In the genomic region with DNA sequence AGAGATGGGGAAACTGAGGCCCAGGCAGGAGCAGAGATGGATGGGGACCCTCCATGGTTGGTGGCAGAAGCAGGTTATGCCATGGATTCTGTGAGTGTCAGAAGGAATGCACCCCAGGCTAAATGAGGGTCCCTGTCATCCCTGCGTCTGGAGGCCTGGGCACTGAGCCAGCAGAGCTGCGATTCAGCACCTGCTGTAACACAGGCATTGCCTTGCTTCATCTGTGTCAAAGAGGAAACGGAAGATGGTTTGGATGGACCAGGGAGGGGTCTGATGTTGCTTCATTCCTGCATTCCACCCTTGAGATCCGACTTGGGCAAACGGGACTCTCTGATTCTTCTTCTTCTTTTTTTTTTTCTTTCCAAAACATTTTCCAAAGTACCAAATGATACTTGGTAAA, we compare ENCODE assay signal across 13 cellular contexts. TPM values are rescaled to one million over a fixed set of nuclear protein-coding genes. Genes with fewer than 3 reads are reported as not detected.
A peak's percentile ranks its signal among the peaks of the same experiment; 100 is the strongest.
DNase-seq lines count a peak whose midpoint lies in the region; ATAC-seq, FAIRE-seq and TF ChIP-seq lines count a peak whose summit lies in the region.
"Had no signal": no experiment of that assay in that cellular context is flagged by ENCODE, and none has a peak within 500 bp of the region (broad histone marks: within the 10 kb centered on the region; RNA-seq: fewer than 3 reads in every experiment).

No MANE protein-coding gene starts in this region.

- H3K14ac ChIP-seq in mesenchymal stem cell (ENCODE audit: low read length in 2 of 2), result peak overlapping the region in 1 of 2 experiments; percentile 71

- H2BK120ac ChIP-seq in mesenchymal stem cell (ENCODE audit: low read depth, low read length), result no peak overlapping the region

- peaks cover 6 to 16% of the 10 kb centered on the region in 2 experiments for H3K27me3 ChIP-seq in mesenchymal stem cell (ENCODE audit: control insufficient read depth in 1 of 2, insufficient read depth in 1 of 2, low read length in 2 of 2)

- H3K4me2 ChIP-seq in mesenchymal stem cell (ENCODE audit: low read length, poor library complexity, severe bottlenecking), result no peak overlapping the region

- no peak overlapping the region for H3K27ac ChIP-seq in mesenchymal stem cell (ENCODE audit: low read length, poor library complexity, severe bottlenecking)

- H3K4ac ChIP-seq in mesenchymal stem cell (ENCODE audit: low read depth in 1 of 2, low read length in 2 of 2), result no peak overlapping the region

- H3K36me3 Mint-ChIP-seq in WTC11, result no peaks in the 10 kb centered on the region

- peaks cover 8% of the 10 kb centered on the region; the same call in 1 of the 2 replicates for H3K9me3 Mint-ChIP-seq in WTC11

- DNase-seq in Daoy (ENCODE audit: low read depth), result peak; percentile 49
- peak; percentile 20 for DNase-seq in NCI-H146 treated with DMSO at 0.1 percent for 48 hours (lab: John Stamatoyannopoulos, UW; ENCODE audit: unreplicated experiment)
- DNase-seq in WTC11 (ENCODE audit: low spot score), result no peak
- DNase-seq in mucosa of descending colon, result no peak
- no peak for DNase-seq in mesenchymal stem cell
- DNase-seq in D721Med (ENCODE audit: insufficient read length, low spot score), result no peak
- DNase-seq: activated CD4-positive, alpha-beta T cell treated with anti-CD3 and anti-CD28 coated beads for 48 hours; amniotic stem cell; stimulated activated CD4-positive, alpha-beta T cell treated with anti-CD3 and anti-CD28 coated beads, Interleukin-4, amount 100 ng/mL, for 1 hour had no signal

- H3K36me3 ChIP-seq in mucosa of descending colon (ENCODE audit: low read depth), result no peaks in the 10 kb centered on the region
- no peaks in the 10 kb centered on the region for H3K36me3 ChIP-seq in mesenchymal stem cell (ENCODE audit: control insufficient read depth in 1 of 2, insufficient read depth in 2 of 2, low read depth in 1 of 2, low read length in 2 of 2)

- H3K4me3 ChIP-seq in mucosa of descending colon (no peak overlapping the region), mesenchymal stem cell (ENCODE audit: insufficient read depth in 1 of 2, low read depth in 1 of 2, low read length in 2 of 2) (no peak overlapping the region)

- H4K91ac ChIP-seq in mesenchymal stem cell (ENCODE audit: low read length), result no peak overlapping the region

- CTCF ChIA-PET in WTC11 (lab: Charles Lee), result no interaction called here

- H3K27ac Mint-ChIP-seq in WTC11, result no peak overlapping the region

- H2BK12ac ChIP-seq in mesenchymal stem cell (ENCODE audit: low read length in 2 of 2), result no peak overlapping the region

- H3K9ac ChIP-seq in mesenchymal stem cell (ENCODE audit: low read length), result no peak overlapping the region

- TF ChIP-seq CTCF in WTC11 (IDR thresholded peaks at IDR 0.05) (no peak), mucosa of descending colon (IDR thresholded peaks at IDR 0.05) (no peak), D721Med (IDR thresholded peaks at IDR 0.05; ENCODE audit: insufficient read depth, missing control alignments) (no peak)

- no peak overlapping the region for H4K8ac ChIP-seq in mesenchymal stem cell (ENCODE audit: low read length)

- H3K23ac ChIP-seq in mesenchymal stem cell (ENCODE audit: low read length in 2 of 2), result no peak overlapping the region

- no peak overlapping the region for H2BK15ac ChIP-seq in mesenchymal stem cell (ENCODE audit: low read depth, poor library complexity, severe bottlenecking)

- peaks cover 19% of the 10 kb centered on the region for H3K27me3 Mint-ChIP-seq in WTC11 (ENCODE audit: low read depth)

- no peak overlapping the region for H3K18ac ChIP-seq in mesenchymal stem cell (ENCODE audit: low read depth in 1 of 2, low read length in 2 of 2)

- H3K4me1 ChIP-seq in mucosa of descending colon (ENCODE audit: low read depth) (no peaks in the 10 kb centered on the region), mesenchymal stem cell (ENCODE audit: control insufficient read depth, insufficient read depth, low read depth, low read length) (peaks cover 5% of the 10 kb centered on the region)

- no peak overlapping the region for H2BK5ac ChIP-seq in mesenchymal stem cell (ENCODE audit: low read depth, low read length, poor library complexity, severe bottlenecking)

- WGBS in mesenchymal stem cell, result 79% methylated on average over 5 of the region's 5 CpGs

- no peak for FAIRE-seq in D721Med (lab: Jason Lieb, UNC)
- FAIRE-seq: frontal cortex, urothelium cell line had no signal

- no peak overlapping the region for H2AK5ac ChIP-seq in mesenchymal stem cell (ENCODE audit: low read length, severe bottlenecking)

- peaks cover 5% of the 10 kb centered on the region; the same call in 1 of the 2 replicates for H3K4me1 Mint-ChIP-seq in WTC11

- no peaks in the 10 kb centered on the region for H3K79me1 ChIP-seq in mesenchymal stem cell (replicated peaks; ENCODE audit: low read length, poor library complexity, severe bottlenecking)

- intact Hi-C loops in mucosa of descending colon (cut with DNase I, micrococcal nuclease), result no loop called here

- H3K9me3 ChIP-seq in mucosa of descending colon, result no peaks in the 10 kb centered on the region
- H3K9me3 ChIP-seq in mesenchymal stem cell (ENCODE audit: control insufficient read depth, low read length), result no peaks in the 10 kb centered on the region

- no peak overlapping the region for H3K4me3 Mint-ChIP-seq in WTC11

- H2AFZ ChIP-seq in mesenchymal stem cell (ENCODE audit: low read depth, low read length), result no peak overlapping the region

- ATAC-seq in WTC11 (no peak), mucosa of descending colon (peak; percentile 15), HG03432 (IDR thresholded peaks at IDR 0.05; ENCODE audit: unreplicated experiment) (no peak), GM19395 (IDR thresholded peaks at IDR 0.05; ENCODE audit: unreplicated experiment) (no peak)

- POLR2A ChIA-PET in WTC11 (lab: Charles Lee), result no interaction called here

TF ChIP-seq in WTC11, 78 proteins besides CTCF, POLR2A, EP300 and RAD21:
- TF ChIP-seq GABPB1 (CRISPR knock-in tag; IDR thresholded peaks at IDR 0.05), result peak; percentile 99
- TF ChIP-seq ESRRA (CRISPR knock-in tag; IDR thresholded peaks at IDR 0.05; ENCODE audit: borderline replicate concordance), result no peak
TF ChIP-seq in WTC11: peak in this region for 1.

RNA-seq across cellular contexts. Expression of a gene that starts 1.2 kb away (rescaled TPM):
- not detected in 2 replicates for total RNA-seq in Daoy (2014; rRNA removed; shearing (Covaris generic))
- total RNA-seq in WTC11 (2021), result 0.18 to 0.32 TPM (median 0.28 TPM) in 3 replicates
- 10 to 100 TPM in 1 of 3 donors, 1 to 10 TPM in 2; 5.1 to 13.5 (median 7.9) TPM for total RNA-seq in mucosa of descending colon
- 0.33 TPM for polyA plus RNA-seq in mesenchymal stem cell (2013, experiment 1 of 2)
- polyA plus RNA-seq in mesenchymal stem cell (2013, experiment 2 of 2), result 0.33 TPM

RNA-seq across cellular contexts. Expression of a gene that starts 21.2 kb away (rescaled TPM):
- 0.17 TPM in 1 of 2 replicates, not detected in the other for total RNA-seq in Daoy (2014; rRNA removed; shearing (Covaris generic))
- total RNA-seq in WTC11 (2021), result 0.09 to 0.22 TPM (median 0.14 TPM) in 3 replicates
- 1 to 10 TPM in 2 of 3 donors, under 1 TPM in 1; 0.29 to 1.6 (median 1.4) TPM for total RNA-seq in mucosa of descending colon
- not detected for polyA plus RNA-seq in mesenchymal stem cell (2013, experiment 1 of 2)
- not detected for polyA plus RNA-seq in mesenchymal stem cell (2013, experiment 2 of 2)

RNA-seq across cellular contexts. Expression of a gene that starts 36.1 kb away (rescaled TPM):
- total RNA-seq in Daoy (2014; rRNA removed; shearing (Covaris generic)), result 3.5 and 6.0 TPM in 2 replicates
- 7.0 to 8.1 TPM (median 7.3 TPM) in 3 replicates for total RNA-seq in WTC11 (2021)
- total RNA-seq in mucosa of descending colon, result 10 to 100 TPM; 14.7 to 28.9 (median 16.7) TPM
- 10.7 TPM for polyA plus RNA-seq in mesenchymal stem cell (2013, experiment 1 of 2)
- polyA plus RNA-seq in mesenchymal stem cell (2013, experiment 2 of 2), result 11.4 TPM

RNA-seq across cellular contexts. Expression of a gene that starts 38.3 kb away (rescaled TPM):
- 29.7 and 30.5 TPM in 2 replicates for total RNA-seq in Daoy (2014; rRNA removed; shearing (Covaris generic))
- 35.6 to 36.5 TPM (median 35.6 TPM) in 3 replicates for total RNA-seq in WTC11 (2021)
- 10 to 100 TPM in 2 of 3 donors, 1 to 10 TPM in 1; 8.7 to 12.3 (median 11.0) TPM for total RNA-seq in mucosa of descending colon
- polyA plus RNA-seq in mesenchymal stem cell (2013, experiment 1 of 2), result 5.8 TPM
- polyA plus RNA-seq in mesenchymal stem cell (2013, experiment 2 of 2), result 5.7 TPM

RNA-seq across cellular contexts. Expression of a gene that starts 54.5 kb away (rescaled TPM):
- total RNA-seq in Daoy (2014; rRNA removed; shearing (Covaris generic)), result 8.0 and 8.6 TPM in 2 replicates
- total RNA-seq in WTC11 (2021) (30.4 to 37.7 TPM (median 33.0 TPM) in 3 replicates), mucosa of descending colon (10 to 100 TPM; 33.3 to 46.9 (median 38.7) TPM)
- polyA plus RNA-seq in mesenchymal stem cell (2013, experiment 1 of 2), result 16.8 TPM
- 18.0 TPM for polyA plus RNA-seq in mesenchymal stem cell (2013, experiment 2 of 2)

Comparison
In these comparisons a context has a peak if more than half of its experiments do, and no peak if none do; other contexts are left out.
1. DNase-seq: peak in Daoy (single experiment) and NCI-H146 treated with DMSO at 0.1 percent for 48 hours (single experiment); none in WTC11 (single experiment), mucosa of descending colon (0 of 3), mesenchymal stem cell (single experiment) and D721Med (single experiment).